In genomic region chr18:65968605-65969004, GRCh38 we compare ENCODE assay signal across 18 cellular contexts.
DNase-seq lines count a peak whose midpoint lies in the region; ATAC-seq and TF ChIP-seq lines count a peak whose summit lies in the region.
"Had no signal": no experiment of that assay in that cellular context is flagged by ENCODE, and none has a peak within 500 bp of the region (broad histone marks: within the 10 kb centered on the region; RNA-seq: fewer than 3 reads in every experiment).

No MANE protein-coding gene starts in this region.

- POLR2A ChIA-PET in PC-3 (lab: Charles Lee; ENCODE audit: unreplicated experiment) (no interaction called here), HEK293T (lab: Yijun Ruan, JAX) (no interaction called here)
- POLR2A ChIA-PET in CD8-positive, alpha-beta T cell (lab: Charles Lee): no interaction called here

- H3K4me1 ChIP-seq in left ventricle myocardium inferior (no peaks in the 10 kb centered on the region), PC-3 (ENCODE audit: insufficient read depth, low read length) (no peaks in the 10 kb centered on the region), endodermal cell (ENCODE audit: control insufficient read depth, insufficient read depth, low read length) (no peaks in the 10 kb centered on the region)
- H3K4me1 ChIP-seq in CD8-positive, alpha-beta T cell (ENCODE audit: insufficient read depth, low read length): no peaks in the 10 kb centered on the region
- H3K4me1 ChIP-seq: tibial nerve had no signal

- 56% methylated on average over 3 of the region's 6 CpGs; no CpG with 5 or more reads in 1 of the 2 experiments for WGBS in endodermal cell (ENCODE audit: insufficient coverage in 1 of 2, insufficient read length in 1 of 2), 2 experiments

- peaks cover 12% of the 10 kb centered on the region for H3K27me3 Mint-ChIP-seq in endodermal cell (ENCODE audit: insufficient read depth)
- no peaks in the 10 kb centered on the region for H3K27me3 Mint-ChIP-seq in CD8-positive, alpha-beta T cell (ENCODE audit: low read depth)
- H3K27me3 Mint-ChIP-seq: B cell; naive thymus-derived CD4-positive, alpha-beta T cell had no signal

- H3K9me3 Mint-ChIP-seq in endodermal cell: no peaks in the 10 kb centered on the region
- H3K9me3 Mint-ChIP-seq in CD8-positive, alpha-beta T cell: peaks cover 10% of the 10 kb centered on the region

- no peak overlapping the region for H3K27ac Mint-ChIP-seq in endodermal cell
- no peak overlapping the region for H3K27ac Mint-ChIP-seq in CD8-positive, alpha-beta T cell
- H3K27ac Mint-ChIP-seq: B cell; naive thymus-derived CD4-positive, alpha-beta T cell had no signal

- H3K27me3 ChIP-seq in left ventricle myocardium inferior (ENCODE audit: low read depth) (no peaks in the 10 kb centered on the region), PC-3 (ENCODE audit: low read length) (no peaks in the 10 kb centered on the region), endodermal cell (ENCODE audit: control insufficient read depth, insufficient read depth, low read length, poor library complexity, severe bottlenecking) (no peaks in the 10 kb centered on the region)
- no peaks in the 10 kb centered on the region for H3K27me3 ChIP-seq in CD8-positive, alpha-beta T cell (ENCODE audit: insufficient read depth, low read length)
- H3K27me3 ChIP-seq: tibial nerve had no signal

- intact Hi-C loops in left ventricle myocardium inferior (cut with micrococcal nuclease) (no loop called here), left cardiac atrium (cut with DNase I) (no loop called here), PC-3 (cut with micrococcal nuclease) (no loop called here)
- intact Hi-C loops in CD8-positive, alpha-beta T cell (cut with DNase I, micrococcal nuclease): no loop called here

- no peak for ATAC-seq in left cardiac atrium
- ATAC-seq in PC-3: peak; percentile 68
- no peak for ATAC-seq in HG03108 (IDR thresholded peaks at IDR 0.05; ENCODE audit: unreplicated experiment)
- no peak for ATAC-seq in CD8-positive, alpha-beta T cell
- ATAC-seq: left lobe of liver; naive thymus-derived CD4-positive, alpha-beta T cell had no signal

- H3K36me3 Mint-ChIP-seq in endodermal cell (ENCODE audit: low read depth): no peaks in the 10 kb centered on the region
- H3K36me3 Mint-ChIP-seq in CD8-positive, alpha-beta T cell: no peaks in the 10 kb centered on the region
- H3K36me3 Mint-ChIP-seq: naive thymus-derived CD4-positive, alpha-beta T cell had no signal

- DNase-seq in left ventricle myocardium inferior (no peak), left cardiac atrium (no peak), PC-3 (peak; percentile 24), endodermal cell (no peak), HEK293T (ENCODE audit: extremely low spot score) (no peak)
- DNase-seq in CD8-positive, alpha-beta T cell: no peak
- DNase-seq in activated T-cell treated with anti-CD3 and anti-CD28 coated beads, Interleukin-2, amount 50 U/mL, for 1 hour: no peak
- DNase-seq: hippocampal formation; naive thymus-derived CD4-positive, alpha-beta T cell; NCI-H1092; NCI-H446 treated with DMSO at 0.1 percent for 48 hours; retina; SHP77 treated with DMSO at 0.1 percent for 48 hours; stimulated activated CD4-positive, alpha-beta T cell treated with anti-CD3 and anti-CD28 coated beads, Interleukin-4, amount 100 ng/mL, for 1 hour had no signal

- H3K9ac ChIP-seq in PC-3 (ENCODE audit: low read length) (no peak overlapping the region), endodermal cell (ENCODE audit: extremely low read depth, low read length, poor library complexity, severe bottlenecking) (no peak overlapping the region)

- no peaks in the 10 kb centered on the region for H3F3A ChIP-seq in PC-3 (ENCODE audit: low read length, unreplicated experiment)

- H3K4me3 Mint-ChIP-seq in endodermal cell: no peak overlapping the region
- no peak overlapping the region for H3K4me3 Mint-ChIP-seq in CD8-positive, alpha-beta T cell
- H3K4me3 Mint-ChIP-seq: B cell; naive thymus-derived CD4-positive, alpha-beta T cell had no signal

- no peaks in the 10 kb centered on the region for H3K4me1 Mint-ChIP-seq in endodermal cell
- H3K4me1 Mint-ChIP-seq in CD8-positive, alpha-beta T cell (ENCODE audit: low read depth): no peaks in the 10 kb centered on the region
- H3K4me1 Mint-ChIP-seq: B cell had no signal

- H3K9me3 ChIP-seq in left ventricle myocardium inferior (replicated peaks) (no peaks in the 10 kb centered on the region), PC-3 (ENCODE audit: low read length) (no peaks in the 10 kb centered on the region), endodermal cell (ENCODE audit: control insufficient read depth, low read length) (no peaks in the 10 kb centered on the region)
- H3K9me3 ChIP-seq in CD8-positive, alpha-beta T cell (ENCODE audit: low read length): no peaks in the 10 kb centered on the region
- H3K9me3 ChIP-seq: tibial nerve had no signal

- BruUV-seq in PC-3 (replicated peaks; lab: Mats Ljungman, UMichigan): no TSS peak

- H3K9me2 ChIP-seq in PC-3 (replicated peaks; ENCODE audit: low read length): no peaks in the 10 kb centered on the region

- no peaks in the 10 kb centered on the region for H4K20me1 ChIP-seq in PC-3 (ENCODE audit: low read length)

- no peaks in the 10 kb centered on the region for H3K79me2 ChIP-seq in PC-3 (ENCODE audit: low read length)

- no peaks in the 10 kb centered on the region for H3K36me3 ChIP-seq in left ventricle myocardium inferior
- H3K36me3 ChIP-seq in PC-3 (ENCODE audit: low read depth, low read length): no peaks in the 10 kb centered on the region
- no peaks in the 10 kb centered on the region for H3K36me3 ChIP-seq in endodermal cell (ENCODE audit: control insufficient read depth, insufficient read depth, low read length)
- H3K36me3 ChIP-seq in CD8-positive, alpha-beta T cell (ENCODE audit: insufficient read depth, low read length): no peaks in the 10 kb centered on the region
- H3K36me3 ChIP-seq: tibial nerve had no signal

- TF ChIP-seq CTCF in left ventricle myocardium inferior (IDR thresholded peaks at IDR 0.05; ENCODE audit: borderline replicate concordance): peak; percentile 47
- peak; percentile 69 for TF ChIP-seq CTCF in PC-3 (conservative IDR thresholded peaks at IDR 0.05; ENCODE audit: low read depth, low read length)
- TF ChIP-seq CTCF in endodermal cell (conservative IDR thresholded peaks at IDR 0.05): peak; percentile 86
- TF ChIP-seq CTCF in CD8-positive, alpha-beta T cell (IDR thresholded peaks at IDR 0.05): no peak

- H3K4me2 ChIP-seq in PC-3 (ENCODE audit: low read length): no peak overlapping the region

- H3K4me3 ChIP-seq in left ventricle myocardium inferior: no peak overlapping the region
- H3K4me3 ChIP-seq in PC-3 (ENCODE audit: low read length): no peak overlapping the region
- no peak overlapping the region for H3K4me3 ChIP-seq in endodermal cell (ENCODE audit: low read length)
- H3K4me3 ChIP-seq in CD8-positive, alpha-beta T cell (ENCODE audit: low read depth, low read length): no peak overlapping the region
- H3K4me3 ChIP-seq: tibial nerve had no signal

- CTCF ChIA-PET in PC-3 (lab: Charles Lee) (interaction anchor here (0.5 kb wide), 1 partner anchor 129 kb away, joined by 5 read pairs; no protein-coding TSS in a partner anchor), HEK293T (lab: Yijun Ruan, JAX) (interaction anchor here (0.7 kb wide), 1 partner anchor 302 kb away, joined by 3 read pairs; no protein-coding TSS in a partner anchor)
- CTCF ChIA-PET in CD8-positive, alpha-beta T cell (lab: Charles Lee): no interaction called here

- H3K27ac ChIP-seq in left ventricle myocardium inferior (replicated peaks) (no peak overlapping the region), PC-3 (ENCODE audit: low read length) (no peak overlapping the region), endodermal cell (ENCODE audit: low read depth, low read length) (no peak overlapping the region)
- H3K27ac ChIP-seq in CD8-positive, alpha-beta T cell (ENCODE audit: low read depth, low read length): no peak overlapping the region
- H3K27ac ChIP-seq: tibial nerve had no signal

- no peak overlapping the region for H2AFZ ChIP-seq in PC-3 (ENCODE audit: low read length)

TF ChIP-seq in HEK293T, 16 proteins besides CTCF, POLR2A, EP300 and RAD21:
- TF ChIP-seq CTBP1 (IDR thresholded peaks at IDR 0.05; ENCODE audit: borderline replicate concordance) (no peak), TARDBP (IDR thresholded peaks at IDR 0.05) (no peak), ARNT (IDR thresholded peaks at IDR 0.05) (no peak), FOXA1 (IDR thresholded peaks at IDR 0.05) (no peak), FOXM1 (IDR thresholded peaks at IDR 0.05; ENCODE audit: borderline replicate concordance) (no peak), ELF4 (IDR thresholded peaks at IDR 0.05) (no peak), ZNF384 (IDR thresholded peaks at IDR 0.05) (no peak), BHLHE40 (IDR thresholded peaks at IDR 0.05; ENCODE audit: borderline replicate concordance) (no peak), SP1 (IDR thresholded peaks at IDR 0.05) (no peak)
